20 cellular contexts compared by ENCODE assay signal in genomic region chr2:56615750-56616149, GRCh38.
DNase-seq lines count a peak whose midpoint lies in the region; ATAC-seq and TF ChIP-seq lines count a peak whose summit lies in the region.
"Had no signal": no experiment of that assay in that cellular context is flagged by ENCODE, and none has a peak within 500 bp of the region (broad histone marks: within the 10 kb centered on the region; RNA-seq: fewer than 3 reads in every experiment).

No MANE protein-coding gene starts in this region.

- H3K79me2 ChIP-seq in neural cell (replicated peaks; ENCODE audit: insufficient read depth, low read length) (no peaks in the 10 kb centered on the region), neural progenitor cell (ENCODE audit: low read depth) (no peaks in the 10 kb centered on the region)

- peaks cover 0 to 16% (median 6%) of the 10 kb centered on the region in 11 experiments; a peak in 7 of 22 replicates for H3K9me3 ChIP-seq in BLaER1 treated with 17β-estradiol and CSF1 and Interleukin-3, amounts not matched to agents 10 nM and 100 nM (replicated peaks in 1 of 11)
- H3K9me3 ChIP-seq in neural cell (ENCODE audit: low read length) (no peaks in the 10 kb centered on the region), neural progenitor cell (ENCODE audit: low read depth) (no peaks in the 10 kb centered on the region)

- H3K27me3 Mint-ChIP-seq in neural progenitor cell (ENCODE audit: insufficient read depth, low read depth), result no peaks in the 10 kb centered on the region
- H3K27me3 Mint-ChIP-seq: CD4-positive, CD25-positive, alpha-beta regulatory T cell; CD8-positive, alpha-beta memory T cell; IgD-negative memory B cell had no signal

- H3K27ac ChIP-seq in BLaER1 treated with 17β-estradiol and CSF1 and Interleukin-3, amounts not matched to agents 10 nM and 100 nM, result peak overlapping the region in 8 of 11 experiments; percentile 5 to 66 (median 62); a peak in 13 of 22 replicates
- H3K27ac ChIP-seq in neural cell (ENCODE audit: low read length) (peak overlapping the region; percentile 35), neural progenitor cell (no peak overlapping the region)

- peak overlapping the region in 4 of 11 experiments; percentile 22 to 56 (median 34); a peak in 6 of 22 replicates for H3K9ac ChIP-seq in BLaER1 treated with 17β-estradiol and CSF1 and Interleukin-3, amounts not matched to agents 10 nM and 100 nM
- no peak overlapping the region for H3K9ac ChIP-seq in neural cell (ENCODE audit: low read length)
- no peak overlapping the region for H3K9ac ChIP-seq in neural progenitor cell

- no peak for ATAC-seq in HG02571 (IDR thresholded peaks at IDR 0.05; ENCODE audit: unreplicated experiment)
- ATAC-seq: GM23338, HCT116, HepG2 had no signal

- H3F3A ChIP-seq in neural cell (ENCODE audit: insufficient read depth, low read length, poor library complexity, severe bottlenecking) (no peaks in the 10 kb centered on the region), neural progenitor cell (ENCODE audit: low read depth) (no peaks in the 10 kb centered on the region)

- no peaks in the 10 kb centered on the region for H3K36me3 ChIP-seq in BLaER1 treated with 17β-estradiol and CSF1 and Interleukin-3, amounts not matched to agents 10 nM and 100 nM
- H3K36me3 ChIP-seq in neural cell (ENCODE audit: insufficient read depth, low read length), result no peaks in the 10 kb centered on the region
- H3K36me3 ChIP-seq in neural progenitor cell, result no peaks in the 10 kb centered on the region

- no peaks in the 10 kb centered on the region for H3K27me3 ChIP-seq in BLaER1 treated with 17β-estradiol and CSF1 and Interleukin-3, amounts not matched to agents 10 nM and 100 nM
- H3K27me3 ChIP-seq in neural cell (ENCODE audit: insufficient read depth, low read depth, low read length), result no peaks in the 10 kb centered on the region
- H3K27me3 ChIP-seq in neural progenitor cell, result no peaks in the 10 kb centered on the region

- TF ChIP-seq CTCF in neural cell (IDR thresholded peaks at IDR 0.05; ENCODE audit: poor library complexity, severe bottlenecking), result no peak
- TF ChIP-seq CTCF in neural progenitor cell (IDR thresholded peaks at IDR 0.05), result no peak

- H3K4me1 ChIP-seq in BLaER1 treated with 17β-estradiol and CSF1 and Interleukin-3, amounts not matched to agents 10 nM and 100 nM, result peaks cover 18 to 28% (median 20%) of the 10 kb centered on the region in 10 experiments
- H3K4me1 ChIP-seq in neural progenitor cell, result peaks cover under 1% of the 10 kb centered on the region

- peak overlapping the region; percentile 25 to 68 (median 57) for H3K4me2 ChIP-seq in BLaER1 treated with 17β-estradiol and CSF1 and Interleukin-3, amounts not matched to agents 10 nM and 100 nM
- H3K4me2 ChIP-seq in neural cell (ENCODE audit: low read length), result no peak overlapping the region
- H3K4me2 ChIP-seq in neural progenitor cell, result no peak overlapping the region
- H3K4me2 ChIP-seq: GM23338 had no signal

- peak; percentile 50 for TF ChIP-seq EP300 in neural cell (conservative IDR thresholded peaks at IDR 0.05; ENCODE audit: poor library complexity, severe bottlenecking)

- H3K36me3 Mint-ChIP-seq in neural progenitor cell, result no peaks in the 10 kb centered on the region
- H3K36me3 Mint-ChIP-seq: CD4-positive, CD25-positive, alpha-beta regulatory T cell; CD8-positive, alpha-beta memory T cell; IgD-negative memory B cell had no signal

- H3K9me2 ChIP-seq in neural cell (ENCODE audit: insufficient read depth, low read length), result no peaks in the 10 kb centered on the region

- no peak for TF ChIP-seq RAD21 in neural cell (conservative IDR thresholded peaks at IDR 0.05)

- H4K20me1 ChIP-seq in BLaER1 treated with 17β-estradiol and CSF1 and Interleukin-3, amounts not matched to agents 10 nM and 100 nM, result no peaks in the 10 kb centered on the region
- H4K20me1 ChIP-seq in neural cell (ENCODE audit: insufficient read depth) (no peaks in the 10 kb centered on the region), neural progenitor cell (ENCODE audit: low read depth) (no peaks in the 10 kb centered on the region)

- H3K4me3 ChIP-seq in BLaER1 treated with 17β-estradiol and CSF1 and Interleukin-3, amounts not matched to agents 10 nM and 100 nM, result no peak overlapping the region
- H3K4me3 ChIP-seq in neural cell (ENCODE audit: low read length), result peak overlapping the region; percentile 23
- no peak overlapping the region for H3K4me3 ChIP-seq in neural progenitor cell
- H3K4me3 ChIP-seq: GM23338 had no signal

- H3K9me3 Mint-ChIP-seq in neural progenitor cell, result peaks cover 6% of the 10 kb centered on the region

- no peak overlapping the region for H3K27ac Mint-ChIP-seq in neural progenitor cell
- H3K27ac Mint-ChIP-seq: CD4-positive, CD25-positive, alpha-beta regulatory T cell; CD8-positive, alpha-beta memory T cell; GM23338; IgD-negative memory B cell had no signal

- DNase-seq in M059J (ENCODE audit: low read depth) (peak; percentile 74), GM19238 (ENCODE audit: insufficient read length, low spot score) (no peak), neural progenitor cell (ENCODE audit: low spot score) (no peak), NCI-H446 treated with DMSO at 0.1 percent for 48 hours (lab: John Stamatoyannopoulos, UW) (no peak)
- DNase-seq: 8988T; C1 segment of cervical spinal cord; CD4-positive, CD25-positive, alpha-beta regulatory T cell; CD8-positive, alpha-beta memory T cell; COR-L47; DMS 273 treated with DMSO at 0.1 percent for 48 hours; DMS53; DND-41; EL had no signal

- no peaks in the 10 kb centered on the region for H3K4me1 Mint-ChIP-seq in neural progenitor cell
- H3K4me1 Mint-ChIP-seq: CD4-positive, CD25-positive, alpha-beta regulatory T cell; CD8-positive, alpha-beta memory T cell; IgD-negative memory B cell had no signal

- H3K4me3 Mint-ChIP-seq in neural progenitor cell, result no peak overlapping the region
- H3K4me3 Mint-ChIP-seq: CD4-positive, CD25-positive, alpha-beta regulatory T cell; CD8-positive, alpha-beta memory T cell; GM23338; IgD-negative memory B cell had no signal

- no peak overlapping the region for H2AFZ ChIP-seq in neural cell (ENCODE audit: low read depth, low read length)
- H2AFZ ChIP-seq in neural progenitor cell (replicated peaks), result no peak overlapping the region
- H2AFZ ChIP-seq: GM23338 had no signal

TF ChIP-seq in neural cell, 6 proteins besides CTCF, POLR2A, EP300 and RAD21:
- TF ChIP-seq REST (IDR thresholded peaks at IDR 0.05; ENCODE audit: borderline replicate concordance) (no peak), TAF1 (IDR thresholded peaks at IDR 0.05; ENCODE audit: low read depth) (no peak), SMC3 (conservative IDR thresholded peaks at IDR 0.05; ENCODE audit: poor library complexity) (no peak), EZH2 (IDR thresholded peaks at IDR 0.05; ENCODE audit: borderline replicate concordance, insufficient read depth, low read length, poor library complexity, severe bottlenecking) (no peak), POLR2AphosphoS5 (IDR thresholded peaks at IDR 0.05) (peak; percentile 13), MXI1 (conservative IDR thresholded peaks at IDR 0.05; ENCODE audit: poor library complexity, severe bottlenecking) (no peak)

Comparison
In these comparisons a context has a peak if more than half of its experiments do, and no peak if none do; other contexts are left out.
1. H3K4me2 ChIP-seq: peak in BLaER1 treated with 17β-estradiol and CSF1 and Interleukin-3, amounts not matched to agents 10 nM and 100 nM (11 of 11); none in neural cell (single experiment) and neural progenitor cell (single experiment).